ENCODE assay signal across 8 cellular contexts in the genomic region with DNA sequence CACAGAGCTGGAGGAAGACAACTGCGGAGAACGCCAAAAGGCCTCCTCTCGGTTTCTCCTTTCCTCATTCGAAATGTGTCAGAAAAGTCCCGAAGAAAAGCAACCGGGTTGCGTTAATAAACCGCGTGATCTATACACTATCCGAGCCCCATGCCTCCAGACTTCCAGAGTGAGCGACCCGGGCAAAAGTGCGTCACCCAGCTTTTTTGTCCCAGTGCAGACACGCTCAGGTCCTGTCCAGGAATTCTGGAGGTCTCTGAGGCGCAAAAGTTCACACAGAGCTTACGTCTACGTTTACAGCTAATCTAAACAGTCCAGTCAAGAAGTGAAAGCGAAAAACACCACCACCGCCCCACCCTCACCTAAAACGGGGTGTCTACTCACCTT. TPM values are rescaled to one million over a fixed set of nuclear protein-coding genes. Genes with fewer than 3 reads are reported as not detected.
DNase-seq lines count a peak whose midpoint lies in the region; ATAC-seq and TF ChIP-seq lines count a peak whose summit lies in the region.

No MANE protein-coding gene starts in this region.

- H2BK12ac ChIP-seq in trophoblast cell (ENCODE audit: low read length) = no peak overlapping the region

- peak overlapping the region; percentile 88 for H4K12ac ChIP-seq in trophoblast cell (ENCODE audit: low read depth, low read length)

- no CpG with 5 or more reads among the region's 20 CpGs for WGBS in trophoblast cell (ENCODE audit: extremely low coverage, insufficient coverage, insufficient read length)

- H4K8ac ChIP-seq in trophoblast cell (ENCODE audit: low read depth, low read length) = peak overlapping the region; percentile 93

- ATAC-seq in GM21367 (IDR thresholded peaks at IDR 0.05; ENCODE audit: unreplicated experiment) (peak; percentile 71), HG03558 (IDR thresholded peaks at IDR 0.05; ENCODE audit: extremely low read depth, unreplicated experiment) (peak; percentile 38)
- ATAC-seq in activated T-cell treated with anti-CD3 and anti-CD28 coated beads, Interleukin-2, amount 50 U/mL, for 4 hours = peak; percentile 79 to 80

- H3K27me3 Mint-ChIP-seq in activated T-cell treated with anti-CD3 and anti-CD28 coated beads, Interleukin-2, amount 50 U/mL, for 4 hours (ENCODE audit: low read depth) = no peaks in the 10 kb centered on the region
- H3K27me3 Mint-ChIP-seq in glutamatergic neuron (ENCODE audit: unreplicated experiment) = peaks cover 3% of the 10 kb centered on the region

- peaks cover 11% of the 10 kb centered on the region for H3K79me2 ChIP-seq in trophoblast cell (ENCODE audit: control insufficient read depth, insufficient read depth, low read length, poor library complexity)

- peak overlapping the region; percentile 84 for H2AK5ac ChIP-seq in trophoblast cell (ENCODE audit: low read length)

- peak overlapping the region; percentile 98 for H3K27ac Mint-ChIP-seq in glutamatergic neuron (ENCODE audit: unreplicated experiment)

- peaks cover 0 to 1% of the 10 kb centered on the region in 2 experiments for H3K4me1 ChIP-seq in trophoblast cell (ENCODE audit: control insufficient read depth in 1 of 2, insufficient read depth in 2 of 2, low read length in 2 of 2)

- peak overlapping the region; percentile 71 for H2BK5ac ChIP-seq in trophoblast cell (ENCODE audit: low read depth, low read length, poor library complexity)

- H3K4ac ChIP-seq in trophoblast cell (ENCODE audit: low read depth, low read length) = peak overlapping the region; percentile 99

- H2AFZ ChIP-seq in trophoblast cell (ENCODE audit: insufficient read depth, low read length, poor library complexity) = peak overlapping the region; percentile 47

- H3K27me3 ChIP-seq in trophoblast cell (ENCODE audit: insufficient read depth, low read length) = no peaks in the 10 kb centered on the region

- no peak for TF ChIP-seq CTCF in glutamatergic neuron (IDR thresholded peaks at IDR 0.05; ENCODE audit: partially characterized antibody, unreplicated experiment)

- H3K18ac ChIP-seq in trophoblast cell (ENCODE audit: low read length) = peak overlapping the region; percentile 93

- H3K23ac ChIP-seq in trophoblast cell (ENCODE audit: low read length) = no peak overlapping the region

- H3K4me3 ChIP-seq in GM08714 (ENCODE audit: low read length) (peak overlapping the region; percentile 81), trophoblast cell (ENCODE audit: low read depth, low read length) (peak overlapping the region; percentile 88)

- H3K4me3 Mint-ChIP-seq in activated T-cell treated with anti-CD3 and anti-CD28 coated beads, Interleukin-2, amount 50 U/mL, for 4 hours = peak overlapping the region; percentile 98
- H3K4me3 Mint-ChIP-seq in glutamatergic neuron (ENCODE audit: unreplicated experiment) = peak overlapping the region; percentile 98

- DNase-seq in activated T-cell treated with anti-CD3 and anti-CD28 coated beads, Interleukin-2, amount 50 U/mL, for 4 hours = no peak
- DNase-seq in glutamatergic neuron = peak; percentile 14
- DNase-seq in trophoblast cell = peak; percentile 48 to 61
- no peak for DNase-seq in NCI-H748 treated with DMSO at 0.1 percent for 48 hours (lab: John Stamatoyannopoulos, UW)
- DNase-seq in activated effector memory CD4-positive, alpha-beta T cell treated with anti-CD3 and anti-CD28 coated beads, Interleukin-2, amount 50 U/mL, for 16 hours = no peak

- H3K79me1 ChIP-seq in trophoblast cell (ENCODE audit: low read length) = peaks cover 13% of the 10 kb centered on the region

- no peaks in the 10 kb centered on the region for H3K9me3 Mint-ChIP-seq in activated T-cell treated with anti-CD3 and anti-CD28 coated beads, Interleukin-2, amount 50 U/mL, for 4 hours
- H3K9me3 Mint-ChIP-seq in glutamatergic neuron (ENCODE audit: unreplicated experiment) = peaks cover 8% of the 10 kb centered on the region

- peaks cover 46% of the 10 kb centered on the region for H3K4me1 Mint-ChIP-seq in activated T-cell treated with anti-CD3 and anti-CD28 coated beads, Interleukin-2, amount 50 U/mL, for 4 hours (ENCODE audit: low read depth)
- H3K4me1 Mint-ChIP-seq in glutamatergic neuron (ENCODE audit: low read depth, unreplicated experiment) = peaks cover 15% of the 10 kb centered on the region

- peak overlapping the region; percentile 83 for H4K91ac ChIP-seq in trophoblast cell (ENCODE audit: low read depth, low read length)

- H3K9me3 ChIP-seq in trophoblast cell (ENCODE audit: insufficient read depth, low read depth, low read length) = no peaks in the 10 kb centered on the region

- H3K14ac ChIP-seq in trophoblast cell (ENCODE audit: low read length) = peak overlapping the region; percentile 94

- peak overlapping the region; percentile 74 for H2BK120ac ChIP-seq in trophoblast cell (ENCODE audit: insufficient read depth, low read length, poor library complexity)

- peak overlapping the region; percentile 66 for H3K9ac ChIP-seq in trophoblast cell (ENCODE audit: low read length)

- H3K36me3 Mint-ChIP-seq in activated T-cell treated with anti-CD3 and anti-CD28 coated beads, Interleukin-2, amount 50 U/mL, for 4 hours (ENCODE audit: insufficient read depth) = peaks cover 29% of the 10 kb centered on the region
- H3K36me3 Mint-ChIP-seq in glutamatergic neuron (ENCODE audit: unreplicated experiment) = no peaks in the 10 kb centered on the region

- peak overlapping the region; percentile 66 for H3K27ac ChIP-seq in trophoblast cell (ENCODE audit: low read depth, low read length)

- peak overlapping the region; percentile 84 for H3K4me2 ChIP-seq in trophoblast cell (ENCODE audit: low read length)

- peaks cover 2 to 4% of the 10 kb centered on the region in 2 experiments for H3K36me3 ChIP-seq in trophoblast cell (ENCODE audit: control insufficient read depth in 1 of 2, insufficient read depth in 2 of 2, low read length in 2 of 2)

RNA-seq across cellular contexts. Expression of gene N4BP2L2, which starts 0.4 kb away (rescaled TPM):
- total RNA-seq in activated T-cell treated with anti-CD3 and anti-CD28 coated beads, Interleukin-2, amount 50 U/mL, for 4 hours = 10 to 100 TPM; 47.1 to 59.7 (median 58.6) TPM
- total RNA-seq in glutamatergic neuron (ENCODE audit: unreplicated experiment) = 129 TPM
- 72.2 and 73.0 TPM in 2 replicates for polyA plus RNA-seq in trophoblast cell (2013)

RNA-seq across cellular contexts. Expression of gene PDS5B, which starts 48.0 kb away (rescaled TPM):
- 10 to 100 TPM; 37.6 to 41.8 (median 38.2) TPM for total RNA-seq in activated T-cell treated with anti-CD3 and anti-CD28 coated beads, Interleukin-2, amount 50 U/mL, for 4 hours
- 59.2 TPM for total RNA-seq in glutamatergic neuron (ENCODE audit: unreplicated experiment)
- polyA plus RNA-seq in trophoblast cell (2013) = 33.8 and 36.8 TPM in 2 replicates

Comparison
In these comparisons a context has a peak if more than half of its experiments do, and no peak if none do; other contexts are left out.
1. DNase-seq: peak in glutamatergic neuron (single experiment) and trophoblast cell (2 of 2); none in activated T-cell treated with anti-CD3 and anti-CD28 coated beads, Interleukin-2, amount 50 U/mL, for 4 hours (single experiment), NCI-H748 treated with DMSO at 0.1 percent for 48 hours (single experiment) and activated effector memory CD4-positive, alpha-beta T cell treated with anti-CD3 and anti-CD28 coated beads, Interleukin-2, amount 50 U/mL, for 16 hours (single experiment).
2. Peak in every context shown above with its lines, with median percentiles within 50 percentile points of each other: ATAC-seq.